In the genomic region with DNA sequence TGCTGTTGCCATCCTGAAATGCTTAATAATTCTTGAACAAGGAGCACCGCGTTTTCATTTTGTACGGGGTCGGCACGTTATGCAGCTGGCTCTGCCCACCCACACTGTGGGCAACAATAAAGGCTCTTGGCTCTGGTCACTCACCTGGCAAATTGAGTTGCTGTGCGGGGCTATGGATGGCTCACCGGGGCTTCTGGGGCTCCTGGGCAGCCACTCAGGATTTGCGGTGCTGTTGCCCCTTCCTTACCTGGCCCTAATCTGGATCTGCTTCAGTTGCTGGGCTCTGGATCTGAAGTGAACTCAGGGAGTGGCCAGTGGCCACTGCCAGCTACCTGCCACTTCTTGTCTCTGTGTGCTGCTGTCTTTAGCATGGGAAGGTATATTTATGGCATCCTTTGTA, we compare ENCODE assay signal across 24 cellular contexts.
"Had no signal": no experiment of that assay in that cellular context is flagged by ENCODE, and none has a peak within 500 bp of the region (broad histone marks: within the 10 kb centered on the region; RNA-seq: fewer than 3 reads in every experiment).

No MANE protein-coding gene starts in this region.

- H3K27me3 Mint-ChIP-seq: activated naive CD4-positive, alpha-beta T cell treated with anti-CD3 and anti-CD28 coated beads, Interleukin-2, amount 50 U/mL, for 24 hours had no signal

- H3K36me3 Mint-ChIP-seq: activated naive CD4-positive, alpha-beta T cell treated with anti-CD3 and anti-CD28 coated beads, Interleukin-2, amount 50 U/mL, for 24 hours; natural killer cell treated with Interleukin-12 subunit alpha and Interleukin-12 subunit beta and Interleukin-15 and Interleukin-18, amount 100 ng/mL, for 72 hours; stimulated activated effector memory CD8-positive, alpha-beta T cell treated with anti-CD3 and anti-CD28 coated beads, Interleukin-12 subunit alpha, Interleukin-12 subunit beta, amount 100 ng/mL, for 72 hours had no signal

- H3K4me3 ChIP-seq: body of pancreas, heart right ventricle, right atrium auricular region had no signal

- ATAC-seq: activated CD8-positive, alpha-beta T cell treated with anti-CD3 and anti-CD28 coated beads, Interleukin-2, amount 10 ng/mL, durations not matched to agents 7 days and 5 days; activated T-cell treated with anti-CD3 and anti-CD28 coated beads, Interleukin-2, amount 50 U/mL, for 72 hours; body of pancreas; heart right ventricle; natural killer cell treated with Interleukin-12 subunit alpha and Interleukin-12 subunit beta and Interleukin-15 and Interleukin-18, amount 100 ng/mL, for 72 hours; stimulated activated effector memory CD8-positive, alpha-beta T cell treated with anti-CD3 and anti-CD28 coated beads, Interleukin-12 subunit alpha, Interleukin-12 subunit beta, amount 100 ng/mL, for 72 hours; stimulated activated naive CD8-positive, alpha-beta T cell treated with anti-CD3 and anti-CD28 coated beads, Interleukin-15, amount 100 ng/mL, for 72 hours had no signal

- H3K36me3 ChIP-seq: heart right ventricle, right atrium auricular region had no signal

- DNase-seq: activated CD4-positive, alpha-beta T cell treated with anti-CD3 and anti-CD28 coated beads for 48 hours; activated CD4-positive, CD25-positive, alpha-beta regulatory T cell; activated CD8-positive, alpha-beta T cell treated with anti-CD3 and anti-CD28 coated beads, Interleukin-2, amount 10 ng/mL, durations not matched to agents 7 days and 5 days; activated gamma-delta T cell; activated T-cell treated with anti-CD3 and anti-CD28 coated beads, Interleukin-2, amount 50 U/mL, for 72 hours; anterior cingulate cortex; caudate nucleus; dermis blood vessel endothelial cell; effector CD8-positive, alpha-beta T cell; erythroblast; foreskin fibroblast; heart right ventricle; kidney; midbrain; stimulated activated CD4-positive, alpha-beta T cell treated with anti-CD3 and anti-CD28 coated beads, Interleukin-1b, Interleukin-23, amount 100 ng/mL, for 48 hours; stimulated activated naive CD8-positive, alpha-beta T cell treated with anti-CD3 and anti-CD28 coated beads, Interleukin-15, amount 100 ng/mL, for 72 hours; T-helper 9 cell; trophoblast cell had no signal

- H3K9me3 Mint-ChIP-seq: activated naive CD4-positive, alpha-beta T cell treated with anti-CD3 and anti-CD28 coated beads, Interleukin-2, amount 50 U/mL, for 24 hours; activated T-cell treated with anti-CD3 and anti-CD28 coated beads, Interleukin-2, amount 50 U/mL, for 72 hours; natural killer cell treated with Interleukin-12 subunit alpha and Interleukin-12 subunit beta and Interleukin-15 and Interleukin-18, amount 100 ng/mL, for 72 hours; stimulated activated effector memory CD8-positive, alpha-beta T cell treated with anti-CD3 and anti-CD28 coated beads, Interleukin-12 subunit alpha, Interleukin-12 subunit beta, amount 100 ng/mL, for 72 hours; stimulated activated naive CD8-positive, alpha-beta T cell treated with anti-CD3 and anti-CD28 coated beads, Interleukin-15, amount 100 ng/mL, for 72 hours had no signal

- H3K9me3 ChIP-seq: body of pancreas, heart right ventricle, right atrium auricular region had no signal

- H3K4me3 Mint-ChIP-seq: activated CD8-positive, alpha-beta T cell treated with anti-CD3 and anti-CD28 coated beads, Interleukin-2, amount 10 ng/mL, durations not matched to agents 7 days and 5 days; activated naive CD4-positive, alpha-beta T cell treated with anti-CD3 and anti-CD28 coated beads, Interleukin-2, amount 50 U/mL, for 24 hours; activated T-cell treated with anti-CD3 and anti-CD28 coated beads, Interleukin-2, amount 50 U/mL, for 72 hours; natural killer cell treated with Interleukin-12 subunit alpha and Interleukin-12 subunit beta and Interleukin-15 and Interleukin-18, amount 100 ng/mL, for 72 hours; stimulated activated effector memory CD8-positive, alpha-beta T cell treated with anti-CD3 and anti-CD28 coated beads, Interleukin-12 subunit alpha, Interleukin-12 subunit beta, amount 100 ng/mL, for 72 hours; stimulated activated naive CD8-positive, alpha-beta T cell treated with anti-CD3 and anti-CD28 coated beads, Interleukin-15, amount 100 ng/mL, for 72 hours had no signal

- H3K27ac ChIP-seq: body of pancreas, heart right ventricle, right atrium auricular region had no signal

- H3K27me3 ChIP-seq: body of pancreas, heart right ventricle, right atrium auricular region had no signal

- H3K4me1 Mint-ChIP-seq: activated naive CD4-positive, alpha-beta T cell treated with anti-CD3 and anti-CD28 coated beads, Interleukin-2, amount 50 U/mL, for 24 hours; stimulated activated effector memory CD8-positive, alpha-beta T cell treated with anti-CD3 and anti-CD28 coated beads, Interleukin-12 subunit alpha, Interleukin-12 subunit beta, amount 100 ng/mL, for 72 hours had no signal

- H3K27ac Mint-ChIP-seq: activated CD8-positive, alpha-beta T cell treated with anti-CD3 and anti-CD28 coated beads, Interleukin-2, amount 10 ng/mL, durations not matched to agents 7 days and 5 days; activated naive CD4-positive, alpha-beta T cell treated with anti-CD3 and anti-CD28 coated beads, Interleukin-2, amount 50 U/mL, for 24 hours; activated T-cell treated with anti-CD3 and anti-CD28 coated beads, Interleukin-2, amount 50 U/mL, for 72 hours; natural killer cell treated with Interleukin-12 subunit alpha and Interleukin-12 subunit beta and Interleukin-15 and Interleukin-18, amount 100 ng/mL, for 72 hours; progenitor cell of endocrine pancreas; stimulated activated effector memory CD8-positive, alpha-beta T cell treated with anti-CD3 and anti-CD28 coated beads, Interleukin-12 subunit alpha, Interleukin-12 subunit beta, amount 100 ng/mL, for 72 hours; stimulated activated naive CD8-positive, alpha-beta T cell treated with anti-CD3 and anti-CD28 coated beads, Interleukin-15, amount 100 ng/mL, for 72 hours had no signal
